ENCODE assay signal across 8 cellular contexts in genomic region chr15:56366211-56366610, GRCh38. TPM values are rescaled to one million over a fixed set of nuclear protein-coding genes. Genes with fewer than 3 reads are reported as not detected.
DNase-seq lines count a peak whose midpoint lies in the region; ATAC-seq and TF ChIP-seq lines count a peak whose summit lies in the region.

No MANE protein-coding gene starts in this region.

- no TSS peak for BruUV-seq in HCT116 (replicated peaks; lab: Mats Ljungman, UMichigan)

- CTCF ChIA-PET in AG04450 (lab: Charles Lee): no interaction called here
- CTCF ChIA-PET in HCT116 (lab: Charles Lee): no interaction called here

- no peaks in the 10 kb centered on the region for H3K79me2 ChIP-seq in HCT116 (ENCODE audit: insufficient read depth, low read length)

- TF ChIP-seq POLR2A in HCT116 (IDR thresholded peaks at IDR 0.05; ENCODE audit: borderline replicate concordance, extremely low read depth, insufficient read depth, insufficient read length): no peak

- no peak for ATAC-seq in HCT116
- ATAC-seq in GM21423 (IDR thresholded peaks at IDR 0.05; ENCODE audit: unreplicated experiment): no peak
- ATAC-seq in HG03280 (IDR thresholded peaks at IDR 0.05; ENCODE audit: unreplicated experiment): no peak

- RAD21 ChIA-PET in HCT116 (lab: Charles Lee; ENCODE audit: low non-redundant PET in 1 of 2, low total read pairs in 2 of 2, uncharacterized antibody in 2 of 2, unreplicated experiment in 2 of 2): no interaction called here

- H3K9ac ChIP-seq in HCT116 (ENCODE audit: low read length): 0 out of 2 replicates have a peak overlapping the region, but pooled peaks have one; percentile 60

- H3K27me3 ChIP-seq in AG04450 (ENCODE audit: control insufficient read depth, insufficient read depth, low read length) (no peaks in the 10 kb centered on the region), HCT116 (ENCODE audit: insufficient read depth, low read length) (no peaks in the 10 kb centered on the region), muscle layer of duodenum (ENCODE audit: low read depth, low read length) (no peaks in the 10 kb centered on the region), MG63 (no peaks in the 10 kb centered on the region)

- POLR2A ChIA-PET in AG04450 (lab: Yijun Ruan, JAX): no interaction called here
- POLR2A ChIA-PET in HCT116 (lab: Charles Lee): no interaction called here

- H4K20me1 ChIP-seq in HCT116 (ENCODE audit: insufficient read depth): no peaks in the 10 kb centered on the region

- no peak for TF ChIP-seq CTCF in AG04450 (IDR thresholded peaks at IDR 0.05; ENCODE audit: low read depth, low read length)
- TF ChIP-seq CTCF in HCT116 (IDR thresholded peaks at IDR 0.05 in 2 of 3, conservative IDR thresholded peaks at IDR 0.05 in 1 of 3; ENCODE audit: borderline replicate concordance in 1 of 3, insufficient read depth in 1 of 3, low read depth in 2 of 3, low read length in 2 of 3): no peak
- TF ChIP-seq CTCF in astrocyte of the spinal cord (IDR thresholded peaks at IDR 0.05; ENCODE audit: low read depth, low read length): no peak

- no peaks in the 10 kb centered on the region for H3K9me2 ChIP-seq in HCT116 (ENCODE audit: insufficient read depth)

- H3K4me2 ChIP-seq in HCT116 (ENCODE audit: low read length): peak overlapping the region; percentile 94

- intact Hi-C loops in HCT116 (cut with micrococcal nuclease): no loop called here

- H3K4me1 ChIP-seq in HCT116 (ENCODE audit: control insufficient read depth in 1 of 2, insufficient read depth in 2 of 2, low read length in 2 of 2): peaks cover 9 to 13% of the 10 kb centered on the region in 2 experiments
- H3K4me1 ChIP-seq in muscle layer of duodenum (ENCODE audit: control insufficient read depth in 1 of 2, insufficient read depth in 2 of 2, low read length in 2 of 2): peaks cover 5 to 6% of the 10 kb centered on the region in 2 donors

- H3K27ac ChIP-seq in AG04450 (ENCODE audit: low read depth, low read length) (no peak overlapping the region), HCT116 (ENCODE audit: low read depth, low read length) (no peak overlapping the region), muscle layer of duodenum (ENCODE audit: low read length) (no peak overlapping the region)

- no peaks in the 10 kb centered on the region for H3K9me3 ChIP-seq in AG04450 (ENCODE audit: control insufficient read depth, insufficient read depth, low read length)
- H3K9me3 ChIP-seq in HCT116 (ENCODE audit: control insufficient read depth in 1 of 2, insufficient read depth in 1 of 2, low read depth in 1 of 2, low read length in 2 of 2): no peaks in the 10 kb centered on the region
- H3K9me3 ChIP-seq in muscle layer of duodenum (ENCODE audit: control insufficient read depth in 1 of 2, low read length in 2 of 2): peaks cover 0 to 3% of the 10 kb centered on the region in 2 donors
- H3K9me3 ChIP-seq in MG63: peaks cover 5% of the 10 kb centered on the region

- DNase-seq in AG04450 (ENCODE audit: low read depth, low spot score) (no peak), HCT116 (ENCODE audit: low read depth, low spot score) (no peak), astrocyte of the spinal cord (ENCODE audit: low read depth, low spot score) (no peak), MG63 (no peak), NCI-H2171 treated with DMSO at 0.1 percent for 48 hours (lab: John Stamatoyannopoulos, UW) (no peak)

- TF ChIP-seq RAD21 in HCT116 (IDR thresholded peaks at IDR 0.05; ENCODE audit: low read depth): no peak

- in situ Hi-C loops in astrocyte of the spinal cord (cut with HindIII; ENCODE audit: low sequenced_read_pairs): no loop called here

- H3K4me3 ChIP-seq in AG04450 (ENCODE audit: low read depth, low read length) (peak overlapping the region; percentile 70), HCT116 (replicated peaks in 1 of 2; ENCODE audit: low read depth in 1 of 2, low read length in 2 of 2) (peak overlapping the region; percentile 77 to 83), astrocyte of the spinal cord (ENCODE audit: low read depth, low read length) (peak overlapping the region; percentile 90), muscle layer of duodenum (ENCODE audit: low read depth in 1 of 2, low read length in 2 of 2) (peak overlapping the region; percentile 68 to 78), MG63 (no peak overlapping the region)

- no peak overlapping the region for H2AFZ ChIP-seq in HCT116 (ENCODE audit: low read depth, low read length, poor library complexity, severe bottlenecking)

- no peaks in the 10 kb centered on the region for H3K36me3 ChIP-seq in HCT116 (ENCODE audit: control insufficient read depth in 1 of 2, insufficient read depth in 2 of 2, low read length in 2 of 2)
- H3K36me3 ChIP-seq in muscle layer of duodenum (ENCODE audit: control insufficient read depth in 1 of 2, insufficient read depth in 2 of 2, low read length in 2 of 2): no peaks in the 10 kb centered on the region
- H3K36me3 ChIP-seq in MG63: no peaks in the 10 kb centered on the region

TF ChIP-seq in HCT116, 20 proteins besides CTCF, POLR2A, EP300 and RAD21 (continues in another document):
- no peak for TF ChIP-seq EGR1 (IDR thresholded peaks at IDR 0.05; ENCODE audit: low read depth)
- TF ChIP-seq ZBTB33 (IDR thresholded peaks at IDR 0.05; ENCODE audit: extremely low read depth, insufficient replicate concordance, low read length): no peak
- no peak for TF ChIP-seq MAX (IDR thresholded peaks at IDR 0.05)
- TF ChIP-seq SP1 (IDR thresholded peaks at IDR 0.05; ENCODE audit: low read depth): no peak
- TF ChIP-seq EZH2phosphoT487 (IDR thresholded peaks at IDR 0.05; ENCODE audit: borderline replicate concordance): no peak
- TF ChIP-seq ZNF274 (IDR thresholded peaks at IDR 0.05; ENCODE audit: low read depth, low read length): no peak
- no peak for TF ChIP-seq TCF7L2 (IDR thresholded peaks at IDR 0.05; ENCODE audit: borderline replicate concordance, extremely low read depth, insufficient read depth, insufficient read length)
- no peak for TF ChIP-seq CBX3 (IDR thresholded peaks at IDR 0.05; ENCODE audit: low read depth)
- no peak for TF ChIP-seq POLR2AphosphoS5 (IDR thresholded peaks at IDR 0.05; ENCODE audit: low read depth, low read length)
- TF ChIP-seq ATF3 (IDR thresholded peaks at IDR 0.05): no peak
- TF ChIP-seq EZH2 (IDR thresholded peaks at IDR 0.05): no peak
- no peak for TF ChIP-seq REST (IDR thresholded peaks at IDR 0.05; ENCODE audit: low read depth)
- no peak for TF ChIP-seq CEBPB (IDR thresholded peaks at IDR 0.05; ENCODE audit: low read depth)
- TF ChIP-seq YY1 (IDR thresholded peaks at IDR 0.05; ENCODE audit: extremely low read depth, insufficient replicate concordance, low read depth, low read length): no peak
- no peak for TF ChIP-seq ZFX (IDR thresholded peaks at IDR 0.05)
- no peak for TF ChIP-seq ELF1 (IDR thresholded peaks at IDR 0.05; ENCODE audit: borderline replicate concordance, low read depth)
- TF ChIP-seq FOSL1 (IDR thresholded peaks at IDR 0.05; ENCODE audit: low read depth): no peak

RNA-seq across cellular contexts. Expression of gene TEX9, which starts 1.0 kb away (rescaled TPM):
- polyA plus RNA-seq in AG04450 (2011; rRNA removed): 1.2 and 2.0 TPM in 2 replicates
- 1.9 and 2.8 TPM in 2 replicates for polyA minus RNA-seq in AG04450 (2011; rRNA and poly(A)+ RNA removed)
- 5.2 TPM for total RNA-seq in HCT116 (2021; ENCODE audit: unreplicated experiment)
- 1.2 and 1.6 TPM in 2 replicates for polyA plus RNA-seq in HCT116 (2012)
- 4.3 TPM in 1 of 2 replicates, not detected in the other for total RNA-seq in MG63 (2014; rRNA removed; shearing (Covaris generic); ENCODE audit: low replicate concordance)
